In the genomic region with DNA sequence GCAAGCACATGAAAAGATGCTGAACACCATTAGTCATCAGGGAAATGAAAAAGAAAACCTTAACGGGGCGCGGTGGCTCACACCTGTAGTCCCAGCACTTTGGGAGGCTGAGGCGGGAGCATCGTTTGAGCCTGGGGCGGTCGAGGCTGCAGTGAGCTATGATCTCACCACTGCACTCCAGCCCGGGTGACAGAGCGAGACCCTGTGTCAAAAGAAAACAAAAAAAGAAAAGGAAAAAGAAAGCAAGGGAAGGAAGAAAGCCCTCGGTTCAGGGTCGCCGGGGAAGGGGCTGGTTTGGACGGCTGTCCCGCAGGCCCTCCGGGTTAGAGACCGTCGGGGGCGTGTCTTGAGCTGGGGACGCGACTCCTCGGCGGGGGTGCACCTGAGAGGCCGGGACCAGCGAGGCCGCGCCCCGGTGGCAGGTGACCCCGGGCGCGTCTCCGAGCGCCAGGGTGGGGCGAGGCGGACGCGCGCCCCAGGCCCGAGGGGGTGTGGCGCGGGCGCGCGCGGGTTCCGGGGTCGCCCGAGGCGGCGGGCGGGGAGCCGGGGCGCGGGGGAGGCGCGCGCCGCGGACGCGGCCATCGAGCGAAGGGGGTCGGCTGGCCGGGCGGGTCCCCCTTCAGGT, we compare ENCODE assay signal across 8 cellular contexts. TPM values are rescaled to one million over a fixed set of nuclear protein-coding genes. Genes with fewer than 3 reads are reported as not detected.
DNase-seq lines count a peak whose midpoint lies in the region; ATAC-seq and TF ChIP-seq lines count a peak whose summit lies in the region.

No MANE protein-coding gene starts in this region.

- H3K27ac ChIP-seq in SU-DHL-6 (ENCODE audit: low read depth, low read length) = peak overlapping the region; percentile 37; the same call in 1 of the 2 replicates
- H3K27ac ChIP-seq in breast epithelium = peak overlapping the region; percentile 66 to 90

- H3K4me3 ChIP-seq in SU-DHL-6 (ENCODE audit: insufficient read depth, low read length, poor library complexity, severe bottlenecking) = peak overlapping the region; percentile 75
- peak overlapping the region; percentile 55 to 80 (median 61) for H3K4me3 ChIP-seq in breast epithelium

- peak overlapping the region; percentile 84 for H3K4me2 ChIP-seq in SU-DHL-6 (ENCODE audit: low read depth, low read length, poor library complexity, severe bottlenecking)

- peaks cover 10% of the 10 kb centered on the region for H3K79me2 ChIP-seq in SU-DHL-6 (ENCODE audit: insufficient read depth, low read length)

- no peak for TF ChIP-seq CTCF in SU-DHL-6 (IDR thresholded peaks at IDR 0.05; ENCODE audit: insufficient read depth, low read length, poor library complexity, severe bottlenecking)
- no peak for TF ChIP-seq CTCF in breast epithelium (IDR thresholded peaks at IDR 0.05)

- no peaks in the 10 kb centered on the region for H3K4me1 ChIP-seq in breast epithelium

- TF ChIP-seq POLR2A in breast epithelium (IDR thresholded peaks at IDR 0.05) = no peak

- intact Hi-C loops in breast epithelium (cut with DNase I; ENCODE audit: low total_unique reads) = no loop called here

- no peaks in the 10 kb centered on the region for H3K36me3 ChIP-seq in SU-DHL-6 (ENCODE audit: low read length)
- H3K36me3 ChIP-seq in breast epithelium = no peaks in the 10 kb centered on the region

- H2AFZ ChIP-seq in SU-DHL-6 (ENCODE audit: low read depth, low read length, severe bottlenecking) = peak overlapping the region; percentile 59

- H3K9ac ChIP-seq in SU-DHL-6 (ENCODE audit: low read length) = peak overlapping the region; percentile 80

- H3K9me3 ChIP-seq in SU-DHL-6 (ENCODE audit: insufficient read depth, low read length) = no peaks in the 10 kb centered on the region
- no peaks in the 10 kb centered on the region for H3K9me3 ChIP-seq in breast epithelium

- 0 out of 2 replicates have a peak, but pooled peaks cover 2% of the 10 kb centered on the region for H3F3A ChIP-seq in SU-DHL-6 (ENCODE audit: insufficient read depth)

- H4K20me1 ChIP-seq in SU-DHL-6 (ENCODE audit: low read depth, low read length) = no peaks in the 10 kb centered on the region

- DNase-seq in CD1c-positive myeloid dendritic cell (ENCODE audit: extremely low spot score) (peak; percentile 45), breast epithelium (ENCODE audit: low spot score in 2 of 2) (no peak), left lobe of liver (ENCODE audit: low spot score) (no peak), SKM-1 treated with dmso at 0.1 percent for 144 hours (lab: John Stamatoyannopoulos, UW; ENCODE audit: unreplicated experiment) (no peak)
- DNase-seq in stimulated activated CD8-positive, alpha-beta memory T cell treated with anti-CD3 and anti-CD28 coated beads, Interleukin-2, amount 100 ng/mL, for 1 hour (ENCODE audit: low read depth in 2 of 2) = peak; percentile 13 to 35

- no peaks in the 10 kb centered on the region for H3K9me2 ChIP-seq in SU-DHL-6 (replicated peaks; ENCODE audit: insufficient read depth, low read length)

- ATAC-seq in GM19372 (IDR thresholded peaks at IDR 0.05; ENCODE audit: low read depth, unreplicated experiment) = peak; percentile 64
- peak; percentile 49 for ATAC-seq in HG03571 (IDR thresholded peaks at IDR 0.05; ENCODE audit: unreplicated experiment)
- peak; percentile 74 for ATAC-seq in left lobe of liver

- H3K27me3 ChIP-seq in SU-DHL-6 (ENCODE audit: low read length) (no peaks in the 10 kb centered on the region), breast epithelium (peaks cover 0 to 6% of the 10 kb centered on the region in 2 donors)

RNA-seq across cellular contexts. Expression of a gene that starts 0.5 kb away (rescaled TPM):
- 10 to 100 TPM in 2 of 3 donors, 1 to 10 TPM in 1; 6.1 to 10.8 (median 10.1) TPM for total RNA-seq in breast epithelium
- total RNA-seq in left lobe of liver = 4.5 TPM

RNA-seq across cellular contexts. Expression of a gene that starts 13.7 kb away (rescaled TPM):
- total RNA-seq in breast epithelium (10 to 100 TPM; 30.7 to 94.4 (median 64.2) TPM), left lobe of liver (18.7 TPM)

RNA-seq across cellular contexts. Expression of a gene that starts 20.6 kb away (rescaled TPM):
- total RNA-seq in breast epithelium (100 to 1,000 TPM in 1 of 3 donors, 10 to 100 TPM in 2; 94.0 to 105 (median 97.3) TPM), left lobe of liver (31.4 TPM)

RNA-seq across cellular contexts. Expression of a gene that starts 21.5 kb away (rescaled TPM):
- total RNA-seq in breast epithelium (10 to 100 TPM; 21.1 to 38.0 (median 28.8) TPM), left lobe of liver (12.0 TPM)

RNA-seq across cellular contexts. Expression of a gene that starts 28.8 kb away (rescaled TPM):
- total RNA-seq in breast epithelium (10 to 100 TPM; 36.2 to 40.1 (median 38.3) TPM), left lobe of liver (18.3 TPM)

Comparison
In these comparisons a context has a peak if more than half of its experiments do, and no peak if none do; other contexts are left out.
1. DNase-seq: peak in CD1c-positive myeloid dendritic cell (single experiment) and stimulated activated CD8-positive, alpha-beta memory T cell treated with anti-CD3 and anti-CD28 coated beads, Interleukin-2, amount 100 ng/mL, for 1 hour (2 of 2); none in breast epithelium (0 of 2), left lobe of liver (single experiment) and SKM-1 treated with dmso at 0.1 percent for 144 hours (single experiment).
2. Peak in every context shown above with its lines, with median percentiles within 50 percentile points of each other: ATAC-seq.